8 cellular contexts compared by ENCODE assay signal in the genomic region with DNA sequence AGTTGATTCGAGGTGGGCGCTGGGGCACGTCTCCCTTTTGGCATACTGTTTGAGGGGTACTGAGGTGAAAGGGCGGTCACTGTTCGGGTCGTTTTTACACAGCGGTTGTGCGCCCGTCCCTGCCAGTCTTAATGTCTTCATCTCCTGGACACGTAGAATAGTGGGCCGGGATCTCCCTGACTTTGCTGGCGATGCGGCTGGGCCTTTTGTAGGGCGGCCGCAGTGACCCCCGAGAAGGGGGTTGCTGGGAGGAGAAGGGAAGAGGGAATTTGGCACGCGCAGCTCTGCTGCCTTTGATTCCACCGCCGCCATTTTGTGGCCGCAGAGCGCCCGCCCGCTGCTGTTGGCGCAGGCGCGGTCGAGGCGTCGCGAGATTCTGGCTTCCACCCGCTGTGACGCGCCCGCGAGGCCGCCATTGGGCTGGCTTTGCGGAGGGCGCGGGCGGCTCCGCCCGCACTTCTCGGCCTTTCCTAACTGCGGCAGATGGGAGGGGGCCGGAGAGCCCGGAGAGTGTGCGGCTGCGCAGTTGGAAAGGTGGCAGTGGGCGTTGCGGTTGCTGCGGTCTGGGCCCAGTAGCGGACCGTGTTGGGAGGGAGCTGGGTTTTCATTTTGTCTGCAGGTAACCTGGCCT. TPM values are rescaled to one million over a fixed set of nuclear protein-coding genes. Genes with fewer than 3 reads are reported as not detected.
DNase-seq lines count a peak whose midpoint lies in the region; ATAC-seq and TF ChIP-seq lines count a peak whose summit lies in the region.

No MANE protein-coding gene starts in this region.

- peak; percentile 79 for ATAC-seq in RWPE2 (ENCODE audit: low read depth)
- peak; percentile 79 for ATAC-seq in stimulated activated naive CD8-positive, alpha-beta T cell treated with anti-CD3 and anti-CD28 coated beads, Interleukin-15, Interleukin-2, amounts not matched to agents 100 U/mL and 50 U/mL, for 24 hours

- H3K27ac Mint-ChIP-seq in nephron progenitor cell, result peak overlapping the region; percentile 100

- no peaks in the 10 kb centered on the region for H3K27me3 Mint-ChIP-seq in nephron progenitor cell (ENCODE audit: low read depth, poor library complexity)

- peak overlapping the region; percentile 88 for H3K27ac ChIP-seq in RWPE2 (ENCODE audit: poor library complexity, severe bottlenecking)

- no peak for TF ChIP-seq CTCF in Loucy (conservative IDR thresholded peaks at IDR 0.05; ENCODE audit: low read length)
- TF ChIP-seq CTCF in RWPE2 (IDR thresholded peaks at IDR 0.05; ENCODE audit: poor library complexity, severe bottlenecking), result no peak
- no peak for TF ChIP-seq CTCF in nephron progenitor cell (IDR thresholded peaks at IDR 0.05)

- H3K27me3 ChIP-seq in H7 (ENCODE audit: control insufficient read depth, insufficient read depth, low read length), result no peaks in the 10 kb centered on the region
- H3K27me3 ChIP-seq in Loucy (ENCODE audit: insufficient read depth, low read length, poor library complexity, severe bottlenecking), result peaks cover 10% of the 10 kb centered on the region
- H3K27me3 ChIP-seq in RWPE2 (ENCODE audit: insufficient read depth, poor library complexity, severe bottlenecking), result no peaks in the 10 kb centered on the region

- peak overlapping the region; percentile 88 for H3K4me3 ChIP-seq in H7 (ENCODE audit: insufficient read depth, low read depth, low read length)
- peak overlapping the region; percentile 99 for H3K4me3 ChIP-seq in Loucy (ENCODE audit: low read length, poor library complexity, severe bottlenecking)
- peak overlapping the region; percentile 97 for H3K4me3 ChIP-seq in RWPE2 (ENCODE audit: severe bottlenecking)

- no peaks in the 10 kb centered on the region for H3F3A ChIP-seq in Loucy (ENCODE audit: low read depth)

- H3K9me3 ChIP-seq in Loucy (ENCODE audit: insufficient read depth, low read depth, low read length) (no peaks in the 10 kb centered on the region), RWPE2 (ENCODE audit: severe bottlenecking) (no peaks in the 10 kb centered on the region)

- H3K4me1 Mint-ChIP-seq in nephron progenitor cell, result peaks cover 51% of the 10 kb centered on the region

- no peaks in the 10 kb centered on the region for H3K9me2 ChIP-seq in Loucy (replicated peaks; ENCODE audit: low read depth, low read length)

- peaks cover 59% of the 10 kb centered on the region for H3K36me3 Mint-ChIP-seq in nephron progenitor cell (ENCODE audit: low read depth)

- H3K79me2 ChIP-seq in Loucy (ENCODE audit: insufficient read depth, low read length), result peaks cover 60% of the 10 kb centered on the region

- H3K4me2 ChIP-seq in Loucy (ENCODE audit: low read depth, low read length, poor library complexity, severe bottlenecking), result peak overlapping the region; percentile 98

- peaks cover 36% of the 10 kb centered on the region for H3K36me3 ChIP-seq in H7 (replicated peaks; ENCODE audit: control insufficient read depth, insufficient read depth, low read length)
- peaks cover 47% of the 10 kb centered on the region for H3K36me3 ChIP-seq in Loucy (ENCODE audit: insufficient read depth, low read length)
- peaks cover 55% of the 10 kb centered on the region for H3K36me3 ChIP-seq in RWPE2 (ENCODE audit: low read depth)

- H3K4me3 Mint-ChIP-seq in nephron progenitor cell, result peak overlapping the region; percentile 97

- H3K9me3 Mint-ChIP-seq in nephron progenitor cell, result peaks cover 17% of the 10 kb centered on the region

- peaks cover 52% of the 10 kb centered on the region for H4K20me1 ChIP-seq in Loucy (ENCODE audit: insufficient read depth, low read length, poor library complexity, severe bottlenecking)

- H3K4me1 ChIP-seq in Loucy (ENCODE audit: insufficient read depth, low read length, poor library complexity, severe bottlenecking), result peaks cover 39% of the 10 kb centered on the region
- peaks cover 12% of the 10 kb centered on the region for H3K4me1 ChIP-seq in RWPE2 (ENCODE audit: insufficient read depth, poor library complexity, severe bottlenecking)

- H3K9ac ChIP-seq in Loucy (ENCODE audit: low read depth, low read length, poor library complexity, severe bottlenecking), result peak overlapping the region; percentile 100

- DNase-seq in Daoy (ENCODE audit: low read depth) (peak; percentile 96), H7 (peak; percentile 95), RWPE2 (ENCODE audit: low spot score) (peak; percentile 91), fibroblast of the conjunctiva (ENCODE audit: low read depth) (peak; percentile 81), nephron progenitor cell (peak; percentile 93)
- DNase-seq in activated effector memory CD4-positive, alpha-beta T cell treated with anti-CD3 and anti-CD28 coated beads, Interleukin-2, amount 50 U/mL, for 16 hours, result peak; percentile 96
- DNase-seq in stimulated activated naive CD8-positive, alpha-beta T cell treated with anti-CD3 and anti-CD28 coated beads, Interleukin-15, Interleukin-2, amounts not matched to agents 100 U/mL and 50 U/mL, for 24 hours, result peak; percentile 95

- H2AFZ ChIP-seq in Loucy (ENCODE audit: low read length), result peak overlapping the region; percentile 67; the same call in 1 of the 2 replicates

RNA-seq across cellular contexts. Expression of a gene that starts 0.5 kb away (rescaled TPM):
- total RNA-seq in Daoy (2014; rRNA removed; shearing (Covaris generic)), result 176 and 249 TPM in 2 replicates
- total RNA-seq in H7 (2014; rRNA removed; shearing (Covaris generic)), result 90.9 and 99.7 TPM in 2 replicates

RNA-seq across cellular contexts. Expression of a gene that starts 29.6 kb away (rescaled TPM):
- total RNA-seq in Daoy (2014; rRNA removed; shearing (Covaris generic)), result not detected in 2 replicates
- not detected in 2 replicates for total RNA-seq in H7 (2014; rRNA removed; shearing (Covaris generic))

Comparison
In these comparisons a context has a peak if more than half of its experiments do, and no peak if none do; other contexts are left out.
1. Peak in every context shown above with its lines: DNase-seq, ATAC-seq, H3K4me3 ChIP-seq and H3K27ac ChIP-seq.